Comparison of ENCODE assay signal across 21 cellular contexts in genomic region chr1:58803858-58804257, GRCh38.
"Had no signal": no experiment of that assay in that cellular context is flagged by ENCODE, and none has a peak within 500 bp of the region (broad histone marks: within the 10 kb centered on the region; RNA-seq: fewer than 3 reads in every experiment).

No MANE protein-coding gene starts in this region.

- H3K27ac Mint-ChIP-seq: activated CD4-positive, alpha-beta memory T cell treated with anti-CD3 and anti-CD28 coated beads, Interleukin-2, amount 10 ng/mL, durations not matched to agents 7 days and 5 days; activated CD4-positive, alpha-beta T cell treated with anti-CD3 and anti-CD28 coated beads for 36 hours; activated naive CD4-positive, alpha-beta T cell treated with anti-CD3 and anti-CD28 coated beads, Interleukin-2, amount 10 ng/mL, durations not matched to agents 7 days and 5 days; activated naive CD8-positive, alpha-beta T cell treated with anti-CD3 and anti-CD28 coated beads for 36 hours; activated T-cell treated with anti-CD3 and anti-CD28 coated beads, Interleukin-2, amount 50 U/mL, for 72 hours; activated T-helper 2 cell treated with anti-CD3 and anti-CD28 coated beads, Interferon-gamma antibody, Interleukin-2, Interleukin-4, amounts not matched to agents 10 μg/mL and 5 μg/mL and 100 μg/mL, durations not matched to agents 14 hours and 24 hours and 36 hours had no signal

- H3K4me1 Mint-ChIP-seq: activated CD4-positive, alpha-beta memory T cell treated with anti-CD3 and anti-CD28 coated beads, Interleukin-2, amount 10 ng/mL, durations not matched to agents 7 days and 5 days had no signal

- H3K27me3 Mint-ChIP-seq: activated CD4-positive, alpha-beta memory T cell treated with anti-CD3 and anti-CD28 coated beads, Interleukin-2, amount 10 ng/mL, durations not matched to agents 7 days and 5 days; activated CD4-positive, alpha-beta T cell treated with anti-CD3 and anti-CD28 coated beads for 36 hours; activated naive CD8-positive, alpha-beta T cell treated with anti-CD3 and anti-CD28 coated beads for 36 hours had no signal

- ATAC-seq: activated CD4-positive, alpha-beta T cell treated with anti-CD3 and anti-CD28 coated beads for 36 hours; activated T-cell treated with anti-CD3 and anti-CD28 coated beads, Interleukin-2, amount 50 U/mL, for 72 hours had no signal

- DNase-seq: activated CD4-positive, alpha-beta memory T cell treated with anti-CD3 and anti-CD28 coated beads, Interleukin-2, amount 10 ng/mL, durations not matched to agents 7 days and 5 days; activated CD4-positive, alpha-beta T cell treated with anti-CD3 and anti-CD28 coated beads for 36 hours; activated CD4-positive, alpha-beta T cell treated with anti-CD3 and anti-CD28 coated beads, Interleukin-2, amount 50 U/mL, for 1 hour; activated CD8-positive, alpha-beta memory T cell treated with anti-CD3 and anti-CD28 coated beads, Interleukin-2, amount 50 U/mL, for 4 hours; activated gamma-delta T cell treated with Interleukin-2 at 50 U/mL for 16 hours; activated naive CD4-positive, alpha-beta T cell treated with anti-CD3 and anti-CD28 coated beads, Interleukin-2, amount 10 ng/mL, durations not matched to agents 7 days and 5 days; activated naive CD8-positive, alpha-beta T cell treated with anti-CD3 and anti-CD28 coated beads for 36 hours; activated T-cell treated with anti-CD3 and anti-CD28 coated beads, Interleukin-2, amount 50 U/mL, for 72 hours; brain microvascular endothelial cell; MG63; MV-4-11; NCI-H1092 treated with DMSO at 0.1 percent for 48 hours; NCI-H1417 treated with DMSO at 0.1 percent for 48 hours; NCI-H187; NCI-H2081; NCI-H526; Peyer's patch; SHP77 treated with DMSO at 0.1 percent for 48 hours; T-helper 2 cell; T1000 had no signal

- H3K4me3 Mint-ChIP-seq: activated CD4-positive, alpha-beta memory T cell treated with anti-CD3 and anti-CD28 coated beads, Interleukin-2, amount 10 ng/mL, durations not matched to agents 7 days and 5 days; activated CD4-positive, alpha-beta T cell treated with anti-CD3 and anti-CD28 coated beads for 36 hours; activated naive CD4-positive, alpha-beta T cell treated with anti-CD3 and anti-CD28 coated beads, Interleukin-2, amount 10 ng/mL, durations not matched to agents 7 days and 5 days; activated naive CD8-positive, alpha-beta T cell treated with anti-CD3 and anti-CD28 coated beads for 36 hours; activated T-cell treated with anti-CD3 and anti-CD28 coated beads, Interleukin-2, amount 50 U/mL, for 72 hours had no signal

- H3K9me3 Mint-ChIP-seq: activated naive CD4-positive, alpha-beta T cell treated with anti-CD3 and anti-CD28 coated beads, Interleukin-2, amount 10 ng/mL, durations not matched to agents 7 days and 5 days; activated naive CD8-positive, alpha-beta T cell treated with anti-CD3 and anti-CD28 coated beads for 36 hours; activated T-cell treated with anti-CD3 and anti-CD28 coated beads, Interleukin-2, amount 50 U/mL, for 72 hours; activated T-helper 2 cell treated with anti-CD3 and anti-CD28 coated beads, Interferon-gamma antibody, Interleukin-2, Interleukin-4, amounts not matched to agents 10 μg/mL and 5 μg/mL and 100 μg/mL, durations not matched to agents 14 hours and 24 hours and 36 hours had no signal

- H3K36me3 Mint-ChIP-seq: activated naive CD4-positive, alpha-beta T cell treated with anti-CD3 and anti-CD28 coated beads, Interleukin-2, amount 10 ng/mL, durations not matched to agents 7 days and 5 days had no signal
